1 cellular context compared by ENCODE assay signal in the genomic region with DNA sequence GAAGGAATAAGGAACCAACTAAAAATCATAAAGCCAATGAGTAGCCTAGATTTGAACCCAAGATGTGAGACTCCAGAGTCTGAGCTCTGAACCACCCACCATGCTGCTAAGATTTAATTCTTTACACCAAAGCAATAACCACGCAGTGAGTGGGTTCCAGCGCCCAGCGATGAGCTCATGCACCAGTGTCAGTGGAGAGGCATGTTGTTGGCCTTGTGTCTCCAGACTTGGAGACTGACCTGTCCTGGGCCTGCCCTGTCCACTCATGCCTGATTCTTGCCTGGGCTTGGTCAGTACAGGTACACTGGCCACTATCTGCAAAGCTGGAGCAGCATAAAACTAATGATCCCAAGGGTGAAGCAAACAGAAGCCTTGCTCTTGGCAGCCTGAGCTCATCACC.
TF ChIP-seq lines count a peak whose summit lies in the region.

No MANE protein-coding gene starts in this region.

TF ChIP-seq in IMR-90, 13 proteins besides CTCF, POLR2A, EP300 and RAD21:
- TF ChIP-seq CEBPB (IDR thresholded peaks at IDR 0.05; ENCODE audit: low read depth, low read length) (no peak), CHD1 (IDR thresholded peaks at IDR 0.05; ENCODE audit: low read depth, low read length) (no peak), BHLHE40 (IDR thresholded peaks at IDR 0.05; ENCODE audit: low read depth, low read length) (no peak), MXI1 (IDR thresholded peaks at IDR 0.05; ENCODE audit: borderline replicate concordance, low read depth, low read length) (no peak), RCOR1 (IDR thresholded peaks at IDR 0.05; ENCODE audit: insufficient replicate concordance, low read length) (no peak), FOS (IDR thresholded peaks at IDR 0.05; ENCODE audit: low read depth, low read length) (no peak), SMC3 (IDR thresholded peaks at IDR 0.05; ENCODE audit: low read depth, low read length) (no peak), RFX5 (IDR thresholded peaks at IDR 0.05; ENCODE audit: low read depth, low read length) (no peak), NFE2L2 (IDR thresholded peaks at IDR 0.05; ENCODE audit: low read depth, low read length) (no peak), USF2 (IDR thresholded peaks at IDR 0.05; ENCODE audit: low read depth, low read length) (no peak), MAZ (IDR thresholded peaks at IDR 0.05; ENCODE audit: borderline replicate concordance, low read depth, low read length) (no peak), ELK1 (IDR thresholded peaks at IDR 0.05; ENCODE audit: borderline replicate concordance, low read depth, low read length) (no peak), MAFK (IDR thresholded peaks at IDR 0.05; ENCODE audit: low read depth, low read length) (no peak)
